11 cellular contexts compared by ENCODE assay signal in genomic region chr9:129021091-129021490, GRCh38. TPM values are rescaled to one million over a fixed set of nuclear protein-coding genes. Genes with fewer than 3 reads are reported as not detected.
DNase-seq lines count a peak whose midpoint lies in the region; ATAC-seq and TF ChIP-seq lines count a peak whose summit lies in the region.
"Had no signal": no experiment of that assay in that cellular context is flagged by ENCODE, and none has a peak within 500 bp of the region (broad histone marks: within the 10 kb centered on the region; RNA-seq: fewer than 3 reads in every experiment).

No MANE protein-coding gene starts in this region.

- no peak for TF ChIP-seq CTCF in GM06990 (IDR thresholded peaks at IDR 0.05; ENCODE audit: insufficient read depth, low read length, poor library complexity, severe bottlenecking)

- DNase-seq in GM06990 (ENCODE audit: extremely low read depth, insufficient read length) (no peak), NCI-H1417 treated with DMSO at 0.1 percent for 48 hours (lab: John Stamatoyannopoulos, UW) (no peak), dedifferentiated amniotic fluid mesenchymal stem cell (ENCODE audit: extremely low spot score) (no peak)
- DNase-seq in stimulated activated naive CD4-positive, alpha-beta T cell treated with Interleukin-2 at 50 U/mL for 16 hours (lab: John Stamatoyannopoulos, UW): no peak
- DNase-seq: MG63, OCI-M1 had no signal

- H3K36me3 ChIP-seq in GM06990 (ENCODE audit: control insufficient read depth, insufficient read depth, low read length): no peaks in the 10 kb centered on the region; the same call in none of the 2 replicates
- H3K36me3 ChIP-seq: MG63 had no signal

- H3K4me3 ChIP-seq in GM06990 (replicated peaks; ENCODE audit: low read depth, low read length): peak overlapping the region; percentile 14; the same call in 1 of the 2 replicates
- H3K4me3 ChIP-seq: MG63 had no signal

- peak; percentile 77 for ATAC-seq in GM19351 (IDR thresholded peaks at IDR 0.05; ENCODE audit: unreplicated experiment)
- ATAC-seq in HG03103 (IDR thresholded peaks at IDR 0.05; ENCODE audit: low read depth, unreplicated experiment): peak; percentile 54
- ATAC-seq in esophagus mucosa: peak; percentile 27
- ATAC-seq in HG03469 (IDR thresholded peaks at IDR 0.05; ENCODE audit: unreplicated experiment): no peak
- ATAC-seq: left lobe of liver had no signal

- H3K27me3 ChIP-seq in GM06990 (replicated peaks; ENCODE audit: control insufficient read depth, insufficient read depth, low read length): no peaks in the 10 kb centered on the region
- H3K27me3 ChIP-seq: MG63 had no signal

RNA-seq across cellular contexts. Expression of gene SH3GLB2, which starts 7.0 kb away (rescaled TPM):
- 101 TPM for total RNA-seq in esophagus mucosa

RNA-seq across cellular contexts. Expression of gene MIGA2, which starts 15.3 kb away (rescaled TPM):
- 21.2 TPM for total RNA-seq in esophagus mucosa

RNA-seq across cellular contexts. Expression of gene DOLPP1, which starts 59.8 kb away (rescaled TPM):
- total RNA-seq in esophagus mucosa: 14.7 TPM
